In genomic region chr17:54324813-54325212, GRCh38 we compare ENCODE assay signal across 29 cellular contexts.
"Had no signal": no experiment of that assay in that cellular context is flagged by ENCODE, and none has a peak within 500 bp of the region (broad histone marks: within the 10 kb centered on the region; RNA-seq: fewer than 3 reads in every experiment).

No MANE protein-coding gene starts in this region.

- DNase-seq: activated B cell treated with CpG ODN at 0.5 μM for 24 hours; activated CD4-positive, alpha-beta T cell treated with anti-CD3 and anti-CD28 coated beads for 48 hours; activated CD4-positive, alpha-beta T cell treated with anti-CD3 and anti-CD28 coated beads, Interleukin-2, amount 50 U/mL, for 1 hour; activated CD4-positive, alpha-beta T cell treated with anti-CD3 and anti-CD28 coated beads, Interleukin-2, amount 50 U/mL, for 48 hours; activated CD8-positive, alpha-beta memory T cell treated with anti-CD3 and anti-CD28 coated beads for 24 hours; activated CD8-positive, alpha-beta T cell treated with anti-CD3 and anti-CD28 coated beads for 36 hours; activated effector memory CD4-positive, alpha-beta T cell treated with Interleukin-2 at 50 U/mL for 16 hours; activated gamma-delta T cell treated with Interleukin-2 at 50 U/mL for 16 hours; activated naive CD4-positive, alpha-beta T cell treated with anti-CD3 and anti-CD28 coated beads, Interleukin-2, amount 50 U/mL, for 16 hours; activated naive CD4-positive, alpha-beta T cell treated with Interleukin-2 at 50 U/mL for 16 hours; activated naive CD8-positive, alpha-beta T cell treated with anti-CD3 and anti-CD28 coated beads for 36 hours; activated T-cell treated with anti-CD3 and anti-CD28 coated beads, Interleukin-2, amount 50 U/mL, for 4 hours; central memory CD4-positive, alpha-beta T cell; cerebellar nuclear complex; colonic mucosa; effector CD8-positive, alpha-beta T cell; esophagus squamous epithelium; foreskin melanocyte; heart right ventricle; T1000; WERI-Rb-1 had no signal

- H3K4me1 ChIP-seq: ascending aorta, breast epithelium, colonic mucosa, esophagus squamous epithelium, gastroesophageal sphincter, heart right ventricle had no signal

- H3K4me2 ChIP-seq: hepatocyte had no signal

- H3K36me3 ChIP-seq: ascending aorta, breast epithelium, cardiac muscle cell, colonic mucosa, esophagus squamous epithelium, gastroesophageal sphincter, heart right ventricle, WERI-Rb-1 had no signal

- H3K4me3 ChIP-seq: ascending aorta, breast epithelium, cardiac muscle cell, colonic mucosa, esophagus squamous epithelium, gastroesophageal sphincter, heart right ventricle, hepatocyte had no signal

- H3K79me2 ChIP-seq: hepatocyte had no signal

- H2AFZ ChIP-seq: hepatocyte had no signal

- ATAC-seq: activated CD4-positive, CD25-positive, alpha-beta regulatory T cell treated with anti-CD3 and anti-CD28 coated beads, Interleukin-2, amount 50 U/mL, for 24 hours; activated CD8-positive, alpha-beta T cell treated with anti-CD3 and anti-CD28 coated beads for 36 hours; activated T-cell treated with anti-CD3 and anti-CD28 coated beads, Interleukin-2, amount 50 U/mL, for 4 hours; activated T-helper 17 cell treated with anti-CD3 and anti-CD28 coated beads, Interleukin-2, amount 50 U/mL, for 72 hours; gastroesophageal sphincter; heart right ventricle had no signal

- H3K27ac ChIP-seq: ascending aorta, breast epithelium, cardiac muscle cell, colonic mucosa, epithelial cell of prostate, esophagus squamous epithelium, gastroesophageal sphincter, heart right ventricle, hepatocyte, WERI-Rb-1 had no signal

- H3K9me3 ChIP-seq: colonic mucosa, esophagus squamous epithelium had no signal

- H3K27me3 ChIP-seq: ascending aorta, breast epithelium, cardiac muscle cell, colonic mucosa, esophagus squamous epithelium, gastroesophageal sphincter, heart right ventricle, hepatocyte had no signal
